8 cellular contexts compared by ENCODE assay signal in the genomic region with DNA sequence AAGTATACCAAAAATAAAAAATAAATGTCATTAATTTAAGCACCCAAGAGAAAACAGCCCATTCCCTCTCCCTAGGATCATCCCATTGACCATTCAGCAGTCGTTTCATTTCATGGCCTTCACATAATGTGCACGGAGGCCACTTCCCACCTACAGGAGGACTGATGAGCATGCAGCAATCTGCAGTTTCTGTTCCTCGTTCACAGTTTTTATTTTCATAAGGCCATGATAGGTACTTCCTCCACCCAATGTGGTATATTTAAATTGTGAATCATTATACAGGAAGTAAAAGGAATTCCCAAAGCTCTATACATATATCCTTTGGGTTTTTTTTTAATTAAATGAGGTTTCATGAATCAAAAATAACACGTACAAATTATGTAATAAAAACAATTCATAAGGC. TPM values are rescaled to one million over a fixed set of nuclear protein-coding genes. Genes with fewer than 3 reads are reported as not detected.
A peak's percentile ranks its signal among the peaks of the same experiment; 100 is the strongest.
DNase-seq lines count a peak whose midpoint lies in the region; ATAC-seq and TF ChIP-seq lines count a peak whose summit lies in the region.

No MANE protein-coding gene starts in this region.

- H3K4me1 ChIP-seq in stomach: peaks cover 0 to 35% (median 10%) of the 10 kb centered on the region in 4 donors

- ATAC-seq in GM18867 (IDR thresholded peaks at IDR 0.05; ENCODE audit: unreplicated experiment) (peak; percentile 100), HG02885 (IDR thresholded peaks at IDR 0.05; ENCODE audit: poor library complexity, unreplicated experiment) (peak; percentile 99)

- peak overlapping the region in 4 of 5 donors; percentile 41 to 72 (median 68) for H3K27ac ChIP-seq in stomach

- no peak for TF ChIP-seq EP300 in stomach (IDR thresholded peaks at IDR 0.05)

- no peaks in the 10 kb centered on the region for H3K36me3 ChIP-seq in stomach

- no peaks in the 10 kb centered on the region for H3K27me3 ChIP-seq in stomach

- 31 to 51% (median 50%) methylated on average over 4 of the region's 4 CpGs for WGBS in stomach, 5 donors

- H3K9me3 ChIP-seq in stomach: no peaks in the 10 kb centered on the region

- no peak overlapping the region for H3K4me3 ChIP-seq in stomach

- peak; percentile 64 for DNase-seq in OCI-M1 (lab: John Stamatoyannopoulos, UW)
- peak; percentile 66 for DNase-seq in glomerular visceral epithelial cell (ENCODE audit: extremely low spot score)
- DNase-seq in stomach: no peak
- DNase-seq in stimulated activated naive CD4-positive, alpha-beta T cell treated with Interleukin-2 at 50 U/mL for 16 hours (lab: John Stamatoyannopoulos, UW): no peak
- DNase-seq in DMS 273 treated with DMSO at 0.1 percent for 48 hours (lab: John Stamatoyannopoulos, UW): no peak
- no peak for DNase-seq in DMS153 treated with DMSO at 0.1 percent for 48 hours (lab: John Stamatoyannopoulos, UW; ENCODE audit: unreplicated experiment)

- intact Hi-C loops in stomach (cut with DNase I; ENCODE audit: low total_unique reads): no loop called here

- no peak for TF ChIP-seq POLR2A in stomach (IDR thresholded peaks at IDR 0.05)

- no peak for TF ChIP-seq CTCF in stomach (IDR thresholded peaks at IDR 0.05)

RNA-seq across cellular contexts. Expression of a gene that starts 27.7 kb away (rescaled TPM):
- total RNA-seq in stomach: 10 to 100 TPM in 2 of 5 donors, 1 to 10 TPM in 2, not detected in 1; 3.1 to 80.3 (median 12.5) TPM
- 10 to 100 TPM; 11.6 to 17.1 (median 12.0) TPM for polyA plus RNA-seq in stomach

Comparison
In these comparisons a context has a peak if more than half of its experiments do, and no peak if none do; other contexts are left out.
1. DNase-seq: peak in OCI-M1 (single experiment) and glomerular visceral epithelial cell (single experiment); none in stomach (single experiment), stimulated activated naive CD4-positive, alpha-beta T cell treated with Interleukin-2 at 50 U/mL for 16 hours (single experiment), DMS 273 treated with DMSO at 0.1 percent for 48 hours (single experiment) and DMS153 treated with DMSO at 0.1 percent for 48 hours (single experiment).